12 cellular contexts compared by ENCODE assay signal in genomic region chr16:4937782-4938682, GRCh38. TPM values are rescaled to one million over a fixed set of nuclear protein-coding genes. Genes with fewer than 3 reads are reported as not detected.
DNase-seq lines count a peak whose midpoint lies in the region; ATAC-seq and TF ChIP-seq lines count a peak whose summit lies in the region.
"Had no signal": no experiment of that assay in that cellular context is flagged by ENCODE, and none has a peak within 500 bp of the region (broad histone marks: within the 10 kb centered on the region; RNA-seq: fewer than 3 reads in every experiment).

No MANE protein-coding gene starts in this region.

- H3K4me1 ChIP-seq in adrenal gland (replicated peaks in 1 of 2) (peaks cover 19 to 26% of the 10 kb centered on the region in 2 donors), liver (ENCODE audit: control insufficient read depth in 4 of 4, insufficient read depth in 4 of 4, low read length in 3 of 4) (peaks cover 9 to 46% (median 36%) of the 10 kb centered on the region in 4 donors)

- no peaks in the 10 kb centered on the region for H3K9me3 ChIP-seq in adrenal gland (replicated peaks in 1 of 3)
- no peaks in the 10 kb centered on the region for H3K9me3 ChIP-seq in liver (ENCODE audit: control insufficient read depth in 4 of 4, low read length in 3 of 4)

- TF ChIP-seq CTCF in adrenal gland (IDR thresholded peaks at IDR 0.05) (no peak), liver (IDR thresholded peaks at IDR 0.05; ENCODE audit: low read depth, low read length, missing input control) (no peak)

- H3K4me3 Mint-ChIP-seq in stimulated activated effector memory CD8-positive, alpha-beta T cell treated with anti-CD3 and anti-CD28 coated beads, Interleukin-12 subunit alpha, Interleukin-12 subunit beta, amount 100 ng/mL, for 72 hours = peak overlapping the region; percentile 17

- no peak overlapping the region for H3K27ac Mint-ChIP-seq in stimulated activated effector memory CD8-positive, alpha-beta T cell treated with anti-CD3 and anti-CD28 coated beads, Interleukin-12 subunit alpha, Interleukin-12 subunit beta, amount 100 ng/mL, for 72 hours

- H3K27me3 ChIP-seq in adrenal gland = no peaks in the 10 kb centered on the region
- H3K27me3 ChIP-seq in liver (ENCODE audit: control insufficient read depth in 4 of 4, insufficient read depth in 4 of 4, low read length in 3 of 4) = no peaks in the 10 kb centered on the region

- H3K4me1 Mint-ChIP-seq in stimulated activated effector memory CD8-positive, alpha-beta T cell treated with anti-CD3 and anti-CD28 coated beads, Interleukin-12 subunit alpha, Interleukin-12 subunit beta, amount 100 ng/mL, for 72 hours = peaks cover 6% of the 10 kb centered on the region

- H3K4me3 ChIP-seq in adrenal gland (no peak overlapping the region), liver (ENCODE audit: low read depth in 1 of 3, low read length in 3 of 3) (peak overlapping the region in 1 of 3 donors; percentile 83)

- 70 to 75% (median 73%) methylated on average over 11 to 16 of the region's 16 CpGs for WGBS in adrenal gland, 4 donors
- WGBS in liver = 48% methylated on average over 16 of the region's 16 CpGs

- peak overlapping the region in 3 of 5 donors; percentile 0 to 87 (median 57) for H3K27ac ChIP-seq in adrenal gland
- peak overlapping the region; percentile 85 to 92 for H3K27ac ChIP-seq in liver (ENCODE audit: low read depth in 1 of 2, low read length in 2 of 2)

- no peaks in the 10 kb centered on the region for H3K9me3 Mint-ChIP-seq in stimulated activated effector memory CD8-positive, alpha-beta T cell treated with anti-CD3 and anti-CD28 coated beads, Interleukin-12 subunit alpha, Interleukin-12 subunit beta, amount 100 ng/mL, for 72 hours

- no peak for ATAC-seq in stimulated activated effector memory CD8-positive, alpha-beta T cell treated with anti-CD3 and anti-CD28 coated beads, Interleukin-12 subunit alpha, Interleukin-12 subunit beta, amount 100 ng/mL, for 72 hours
- ATAC-seq in HG03442 (IDR thresholded peaks at IDR 0.05; ENCODE audit: unreplicated experiment) (no peak), HG02884 (IDR thresholded peaks at IDR 0.05; ENCODE audit: unreplicated experiment) (no peak)

- peak; percentile 43 to 55 for TF ChIP-seq RAD21 in liver (IDR thresholded peaks at IDR 0.05)

- no peaks in the 10 kb centered on the region for H3K36me3 Mint-ChIP-seq in stimulated activated effector memory CD8-positive, alpha-beta T cell treated with anti-CD3 and anti-CD28 coated beads, Interleukin-12 subunit alpha, Interleukin-12 subunit beta, amount 100 ng/mL, for 72 hours

- intact Hi-C loops in adrenal gland (cut with DNase I) = no loop called here

- DNase-seq in DMS53 (lab: John Stamatoyannopoulos, UW) (peak; percentile 39), DMS53 treated with DMSO at 0.1 percent for 48 hours (lab: John Stamatoyannopoulos, UW; ENCODE audit: unreplicated experiment) (no peak), adrenal gland (peak in 3 of 7 donors; percentile 62 to 69 (median 66)), RKO (ENCODE audit: low spot score) (no peak)
- DNase-seq in stimulated activated effector memory CD8-positive, alpha-beta T cell treated with anti-CD3 and anti-CD28 coated beads, Interleukin-12 subunit alpha, Interleukin-12 subunit beta, amount 100 ng/mL, for 72 hours (ENCODE audit: low spot score in 2 of 2) = no peak
- DNase-seq: activated CD4-positive, alpha-beta T cell treated with anti-CD3 and anti-CD28 coated beads for 4 hours; central memory CD4-positive, alpha-beta T cell; stimulated activated CD4-positive, alpha-beta T cell treated with anti-CD3 and anti-CD28 coated beads, Interleukin-2, amount 100 ng/mL, for 24 hours had no signal

- peak overlapping the region in 1 of 2 donors; percentile 47 for H3K9ac ChIP-seq in liver (ENCODE audit: low read depth in 1 of 2, low read length in 2 of 2)

- TF ChIP-seq POLR2A in adrenal gland (IDR thresholded peaks at IDR 0.05) = no peak

- no peaks in the 10 kb centered on the region for H3K36me3 ChIP-seq in adrenal gland (replicated peaks in 1 of 2)
- H3K36me3 ChIP-seq in liver (ENCODE audit: control insufficient read depth in 4 of 4, insufficient read depth in 3 of 4, low read depth in 1 of 4, low read length in 3 of 4) = no peaks in the 10 kb centered on the region

TF ChIP-seq in liver, 16 proteins besides CTCF, POLR2A, EP300 and RAD21:
- TF ChIP-seq EGR1 (IDR thresholded peaks at IDR 0.05; ENCODE audit: low read depth in 2 of 2) = no peak
- no peak for TF ChIP-seq HNF4G (IDR thresholded peaks at IDR 0.05)
- TF ChIP-seq, protein P1, sequence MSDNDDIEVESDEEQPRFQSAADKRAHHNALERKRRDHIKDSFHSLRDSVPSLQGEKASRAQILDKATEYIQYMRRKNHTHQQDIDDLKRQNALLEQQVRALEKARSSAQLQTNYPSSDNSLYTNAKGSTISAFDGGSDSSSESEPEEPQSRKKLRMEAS (IDR thresholded peaks at IDR 0.05) = peak; percentile 44
- peak; percentile 79 to 86 for TF ChIP-seq RXRA (IDR thresholded peaks at IDR 0.05)
- TF ChIP-seq ZBTB33 (IDR thresholded peaks at IDR 0.05) = no peak
- TF ChIP-seq HNF4A (conservative IDR thresholded peaks at IDR 0.05) = peak; percentile 53 to 65
- TF ChIP-seq FOXA2 (IDR thresholded peaks at IDR 0.05) = no peak
- TF ChIP-seq NR2F2 (IDR thresholded peaks at IDR 0.05) = no peak
- peak; percentile 90 for TF ChIP-seq SP1 (IDR thresholded peaks at IDR 0.05)
- TF ChIP-seq, protein P2, sequence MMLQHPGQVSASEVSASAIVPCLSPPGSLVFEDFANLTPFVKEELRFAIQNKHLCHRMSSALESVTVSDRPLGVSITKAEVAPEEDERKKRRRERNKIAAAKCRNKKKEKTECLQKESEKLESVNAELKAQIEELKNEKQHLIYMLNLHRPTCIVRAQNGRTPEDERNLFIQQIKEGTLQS (IDR thresholded peaks at IDR 0.05) = peak; percentile 45
- TF ChIP-seq REST (IDR thresholded peaks at IDR 0.05) = peak; percentile 7
- TF ChIP-seq GABPA (IDR thresholded peaks at IDR 0.05 in 1 of 2, conservative IDR thresholded peaks at IDR 0.05 in 1 of 2) = no peak
- peak; percentile 75 for TF ChIP-seq YY1 (IDR thresholded peaks at IDR 0.05)

RNA-seq across cellular contexts. Expression of gene PPL, which starts 1.1 kb away (rescaled TPM):
- total RNA-seq in adrenal gland (10 to 100 TPM in 7 of 8 donors, under 1 TPM in 1; 0.74 to 20.9 (median 16.3) TPM), liver (10 to 100 TPM in 1 of 2 donors, 1 to 10 TPM in 1; 2.1 to 26.0 TPM)
- polyA plus RNA-seq in adrenal gland (10 to 100 TPM in 1 of 3 donors, 1 to 10 TPM in 1, under 1 TPM in 1; 0.38 to 10.1 (median 4.8) TPM), liver (1 to 10 TPM; 5.4 to 6.8 TPM)

RNA-seq across cellular contexts. Expression of gene SEC14L5, which starts 20.1 kb away (rescaled TPM):
- total RNA-seq in adrenal gland = 1 to 10 TPM in 5 of 8 donors, under 1 TPM in 3; 0.12 to 1.8 (median 1.1) TPM
- polyA plus RNA-seq in adrenal gland = under 1 TPM; 0.16 to 0.56 (median 0.51) TPM
- total RNA-seq in liver = under 1 TPM; 0.17 to 0.65 TPM
- under 1 TPM; 0.03 to 0.07 TPM for polyA plus RNA-seq in liver
- total RNA-seq: A172 had no signal
